In genomic region chr17:61461967-61462733, GRCh38 we compare ENCODE assay signal across 10 cellular contexts. TPM values are rescaled to one million over a fixed set of nuclear protein-coding genes. Genes with fewer than 3 reads are reported as not detected.
DNase-seq lines count a peak whose midpoint lies in the region; ATAC-seq and TF ChIP-seq lines count a peak whose summit lies in the region.
"Had no signal": no experiment of that assay in that cellular context is flagged by ENCODE, and none has a peak within 500 bp of the region (broad histone marks: within the 10 kb centered on the region; RNA-seq: fewer than 3 reads in every experiment).

No MANE protein-coding gene starts in this region.

- H3K4me3 ChIP-seq in RWPE2 (ENCODE audit: severe bottlenecking) (no peak overlapping the region), iPS-15b (ENCODE audit: low read depth, low read length) (peak overlapping the region; percentile 31), skeletal muscle satellite cell (ENCODE audit: low read length) (peak overlapping the region; percentile 63)

- DNase-seq in NCI-H524 (lab: John Stamatoyannopoulos, UW) (peak; percentile 41 to 64), NCI-H524 treated with DMSO at 0.1 percent for 48 hours (lab: John Stamatoyannopoulos, UW) (no peak), RWPE2 (ENCODE audit: low spot score) (no peak), NCI-H82 treated with DMSO at 0.1 percent for 48 hours (lab: John Stamatoyannopoulos, UW; ENCODE audit: unreplicated experiment) (no peak), glomerular visceral epithelial cell (ENCODE audit: extremely low spot score) (no peak)
- DNase-seq: KG1, natural killer cell had no signal

- H3K9ac ChIP-seq in iPS-15b (ENCODE audit: low read depth, low read length): no peak overlapping the region
- peak overlapping the region; percentile 30 for H3K9ac ChIP-seq in skeletal muscle satellite cell (ENCODE audit: low read depth, low read length)

- H3K27me3 ChIP-seq in RWPE2 (ENCODE audit: insufficient read depth, poor library complexity, severe bottlenecking) (peaks cover 6% of the 10 kb centered on the region), iPS-15b (ENCODE audit: control insufficient read depth, insufficient read depth, low read length) (peaks cover 100% of the 10 kb centered on the region), skeletal muscle satellite cell (ENCODE audit: control insufficient read depth, insufficient read depth, low read length) (peaks cover 75% of the 10 kb centered on the region)

- no peaks in the 10 kb centered on the region for H3K9me3 ChIP-seq in RWPE2 (ENCODE audit: severe bottlenecking)
- H3K9me3 ChIP-seq in iPS-15b (ENCODE audit: control insufficient read depth, insufficient read depth, low read length): no peaks in the 10 kb centered on the region
- H3K9me3 ChIP-seq in skeletal muscle satellite cell (replicated peaks; ENCODE audit: low read length): peaks cover 4% of the 10 kb centered on the region

- no peaks in the 10 kb centered on the region for H3K4me1 ChIP-seq in RWPE2 (ENCODE audit: insufficient read depth, poor library complexity, severe bottlenecking)
- H3K4me1 ChIP-seq in iPS-15b (ENCODE audit: control insufficient read depth, insufficient read depth, low read length): peaks cover 6% of the 10 kb centered on the region
- no peaks in the 10 kb centered on the region for H3K4me1 ChIP-seq in skeletal muscle satellite cell (ENCODE audit: control insufficient read depth, insufficient read depth, low read length)

- TF ChIP-seq CTCF in RWPE2 (IDR thresholded peaks at IDR 0.05; ENCODE audit: poor library complexity, severe bottlenecking): no peak

- no peak overlapping the region for H3K27ac ChIP-seq in RWPE2 (ENCODE audit: poor library complexity, severe bottlenecking)

- ATAC-seq in RWPE2 (ENCODE audit: low read depth) (peak; percentile 15; the same call in 1 of the 3 replicates), GM18873 (IDR thresholded peaks at IDR 0.05; ENCODE audit: low FRiP score, unreplicated experiment) (no peak)
- ATAC-seq: natural killer cell had no signal

- H3K4me2 ChIP-seq in skeletal muscle satellite cell (ENCODE audit: low read length): peak overlapping the region; percentile 82

- H3K36me3 ChIP-seq in RWPE2 (ENCODE audit: low read depth): no peaks in the 10 kb centered on the region
- H3K36me3 ChIP-seq in iPS-15b (ENCODE audit: control insufficient read depth, insufficient read depth, low read length): no peaks in the 10 kb centered on the region
- H3K36me3 ChIP-seq in skeletal muscle satellite cell (ENCODE audit: insufficient read depth, low read length): no peaks in the 10 kb centered on the region

RNA-seq across cellular contexts. Expression of gene TBX4, which starts 9.9 kb away (rescaled TPM):
- under 0.01 and 0.51 TPM in 2 replicates for total RNA-seq in skeletal muscle satellite cell (2012; rRNA removed)
- total RNA-seq: natural killer cell had no signal

Comparison
In these comparisons a context has a peak if more than half of its experiments do, and no peak if none do; other contexts are left out.
1. DNase-seq: peak in NCI-H524 (2 of 2); none in NCI-H524 treated with DMSO at 0.1 percent for 48 hours (single experiment), RWPE2 (single experiment), NCI-H82 treated with DMSO at 0.1 percent for 48 hours (single experiment) and glomerular visceral epithelial cell (single experiment).